Comparison of ENCODE assay signal across 12 cellular contexts in genomic region chr4:154760895-154761294, GRCh38. TPM values are rescaled to one million over a fixed set of nuclear protein-coding genes. Genes with fewer than 3 reads are reported as not detected.
"Had no signal": no experiment of that assay in that cellular context is flagged by ENCODE, and none has a peak within 500 bp of the region (broad histone marks: within the 10 kb centered on the region; RNA-seq: fewer than 3 reads in every experiment).

No MANE protein-coding gene starts in this region.

- H3K4me1 Mint-ChIP-seq: GM23338, H9 had no signal

- H3K27ac ChIP-seq: GM23248 had no signal

- H3K4me3 Mint-ChIP-seq: GM23338, H9, HFFc6 had no signal

- DNase-seq: GM23248, GOT3, H7, H9, HCEC 1CT, HFFc6 had no signal

- FAIRE-seq: H1, H54 had no signal

- ATAC-seq: GM23338, HCT116 had no signal

- H3K4me2 ChIP-seq: GM23338 had no signal

- H3K4me1 ChIP-seq: HAP-1 had no signal

- H2AFZ ChIP-seq: GM23248, GM23338 had no signal

- H3K4me3 ChIP-seq: GM23248, GM23338, HAP-1 had no signal

- H3K9me3 Mint-ChIP-seq: GM23338, H9, HFFc6 had no signal

- H3K9ac ChIP-seq: GM23248 had no signal

- H3K36me3 ChIP-seq: HAP-1 had no signal

- H3K27ac Mint-ChIP-seq: GM23338, H9, HFFc6 had no signal

- H3K9me3 ChIP-seq: HAP-1 had no signal

RNA-seq across cellular contexts. Expression of gene LRAT, which starts 17.1 kb away (rescaled TPM):
- total RNA-seq: GM23248, HFFc6 had no signal

RNA-seq across cellular contexts. Expression of gene RBM46, which starts 20.2 kb away (rescaled TPM):
- total RNA-seq: H4, HFFc6 had no signal
